ENCODE assay signal across 10 cellular contexts in the genomic region with DNA sequence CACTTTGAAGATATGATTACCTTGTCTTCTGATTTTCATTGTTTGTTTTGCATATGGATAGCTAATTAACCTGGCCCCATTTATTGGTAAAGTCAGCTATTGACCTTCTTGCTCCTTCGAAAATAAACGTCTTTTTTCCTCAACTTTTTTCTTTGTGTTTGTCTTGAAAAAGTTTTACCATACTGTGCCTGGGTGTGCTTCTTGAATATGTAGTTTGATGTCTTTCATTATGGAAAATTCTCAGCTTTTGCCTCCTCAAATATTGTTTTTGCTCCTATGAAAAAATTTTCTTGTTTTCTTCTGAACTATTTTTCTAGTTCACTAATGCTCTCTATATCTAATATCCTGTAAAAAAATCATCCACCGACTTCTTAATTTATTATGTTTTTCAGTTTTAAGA. TPM values are rescaled to one million over a fixed set of nuclear protein-coding genes. Genes with fewer than 3 reads are reported as not detected.
"Had no signal": no experiment of that assay in that cellular context is flagged by ENCODE, and none has a peak within 500 bp of the region (broad histone marks: within the 10 kb centered on the region; RNA-seq: fewer than 3 reads in every experiment).

No MANE protein-coding gene starts in this region.

- DNase-seq: IMR-90, KBM-7, KG1 had no signal

- H3K4me3 ChIP-seq: K562 had no signal

- H3K27ac ChIP-seq: HL-60, KMS-11 had no signal

- FAIRE-seq: HepG2, HTR-8/SVneo, K562 had no signal

- ATAC-seq: HepG2, K562 had no signal

RNA-seq across cellular contexts. Expression of gene LHX8, which starts 25.0 kb away (rescaled TPM):
- total RNA-seq: HepG2, HT-29, HT1080, IMR-90, K562 had no signal
